ENCODE assay signal across 8 cellular contexts in genomic region chr1:205591522-205592351, GRCh38. TPM values are rescaled to one million over a fixed set of nuclear protein-coding genes. Genes with fewer than 3 reads are reported as not detected.
DNase-seq lines count a peak whose midpoint lies in the region; ATAC-seq and TF ChIP-seq lines count a peak whose summit lies in the region.

No MANE protein-coding gene starts in this region.

- no peaks in the 10 kb centered on the region for H3K9me2 ChIP-seq in Karpas-422 (replicated peaks; ENCODE audit: insufficient read depth, low read length)

- peak; percentile 70 for ATAC-seq in GM21737 (IDR thresholded peaks at IDR 0.05; ENCODE audit: unreplicated experiment)
- peak; percentile 79 to 85 for ATAC-seq in naive thymus-derived CD8-positive, alpha-beta T cell
- peak; percentile 83 to 89 for ATAC-seq in stimulated activated naive B cell treated with anti-CD40 and anti-IgM and Interleukin-4, amounts not matched to agents 10 μg/mL and 1 μg/mL and 100 μg/mL, for 72 hours (replicated peaks)

- POLR2A ChIA-PET in naive thymus-derived CD8-positive, alpha-beta T cell (lab: Charles Lee), result interaction anchor here (0.6 to 9.3 kb wide), 19 partner anchors 9 to 306 kb away, joined by 3 to 269 read pairs (median 5); partner anchors contain the start of genes ELK4, NUCKS1 and SLC45A3

- no peaks in the 10 kb centered on the region for H3K79me2 ChIP-seq in Karpas-422 (ENCODE audit: low read length)
- H3K79me2 ChIP-seq in fibroblast of lung (ENCODE audit: control insufficient read depth, insufficient read depth, low read length), result no peaks in the 10 kb centered on the region

- H3K4me2 ChIP-seq in Karpas-422 (ENCODE audit: low read depth, low read length, poor library complexity, severe bottlenecking) (peak overlapping the region; percentile 88), fibroblast of lung (ENCODE audit: extremely low read depth, insufficient read depth, low read length) (peak overlapping the region; percentile 84)

- H3K4me3 ChIP-seq in Karpas-422 (ENCODE audit: low read length) (peak overlapping the region; percentile 74), Peyer's patch (peak overlapping the region; percentile 31 to 64 (median 53)), fibroblast of lung (replicated peaks in 1 of 4; ENCODE audit: control extremely low read depth in 1 of 4, insufficient read depth in 1 of 4, low read depth in 3 of 4, low read length in 4 of 4) (peak overlapping the region; percentile 24 to 58 (median 45))

- H3K27ac ChIP-seq in Karpas-422 (ENCODE audit: low read length), result peak overlapping the region; percentile 91
- peak overlapping the region; percentile 57 to 80 (median 70) for H3K27ac ChIP-seq in Peyer's patch
- H3K27ac ChIP-seq in fibroblast of lung (ENCODE audit: insufficient read depth, low read length), result peak overlapping the region; percentile 18

- H4K20me1 ChIP-seq in Karpas-422 (ENCODE audit: insufficient read depth, low read depth, low read length), result no peaks in the 10 kb centered on the region
- no peaks in the 10 kb centered on the region for H4K20me1 ChIP-seq in fibroblast of lung (ENCODE audit: control insufficient read depth, extremely low read depth, insufficient read depth, low read length)

- peak overlapping the region; percentile 93 to 98 (median 96) for H3K27ac Mint-ChIP-seq in naive thymus-derived CD8-positive, alpha-beta T cell
- peak overlapping the region; percentile 81 for H3K27ac Mint-ChIP-seq in stimulated activated naive B cell treated with anti-CD40 and anti-IgM and Interleukin-4, amounts not matched to agents 10 μg/mL and 1 μg/mL and 100 μg/mL, for 72 hours

- TF ChIP-seq POLR2A in Peyer's patch (IDR thresholded peaks at IDR 0.05), result peak in 1 of 2 donors; percentile 41

- DNase-seq in DMS53 (lab: John Stamatoyannopoulos, UW) (peak; percentile 94), Karpas-422 (peak; percentile 93), Peyer's patch (peak; percentile 87 to 95 (median 93)), activated T-helper 1 cell treated with Interleukin-2 at 50 U/mL for 16 hours (ENCODE audit: low read depth) (peak; percentile 77), fibroblast of lung (ENCODE audit: low read depth in 2 of 2) (peak; percentile 73 to 77)
- peak; percentile 82 to 97 (median 90) for DNase-seq in naive thymus-derived CD8-positive, alpha-beta T cell
- peak; percentile 75 for DNase-seq in stimulated activated naive B cell treated with anti-CD40 and anti-IgM and Interleukin-4, amounts not matched to agents 10 μg/mL and 1 μg/mL and 100 μg/mL, for 72 hours

- H3K9me3 ChIP-seq in Karpas-422 (ENCODE audit: low read length) (no peaks in the 10 kb centered on the region), Peyer's patch (no peaks in the 10 kb centered on the region), fibroblast of lung (ENCODE audit: control insufficient read depth, insufficient read depth, low read depth, low read length) (no peaks in the 10 kb centered on the region)

- H3K27me3 Mint-ChIP-seq in naive thymus-derived CD8-positive, alpha-beta T cell, result no peaks in the 10 kb centered on the region
- no peaks in the 10 kb centered on the region for H3K27me3 Mint-ChIP-seq in stimulated activated naive B cell treated with anti-CD40 and anti-IgM and Interleukin-4, amounts not matched to agents 10 μg/mL and 1 μg/mL and 100 μg/mL, for 72 hours

- TF ChIP-seq CTCF in Peyer's patch (IDR thresholded peaks at IDR 0.05) (peak; percentile 95 to 99 (median 98)), fibroblast of lung (conservative IDR thresholded peaks at IDR 0.05 in 1 of 2, IDR thresholded peaks at IDR 0.05 in 1 of 2; ENCODE audit: low read depth in 1 of 2, low read length in 2 of 2) (peak; percentile 93 to 96)

- H3K36me3 Mint-ChIP-seq in naive thymus-derived CD8-positive, alpha-beta T cell, result peaks cover 0 to 3% (median 0%) of the 10 kb centered on the region in 3 donors
- peaks cover 13 to 23% of the 10 kb centered on the region in 2 donors for H3K36me3 Mint-ChIP-seq in stimulated activated naive B cell treated with anti-CD40 and anti-IgM and Interleukin-4, amounts not matched to agents 10 μg/mL and 1 μg/mL and 100 μg/mL, for 72 hours

- peak overlapping the region; percentile 84 to 96 (median 93) for H3K4me3 Mint-ChIP-seq in naive thymus-derived CD8-positive, alpha-beta T cell
- peak overlapping the region; percentile 92 to 93 for H3K4me3 Mint-ChIP-seq in stimulated activated naive B cell treated with anti-CD40 and anti-IgM and Interleukin-4, amounts not matched to agents 10 μg/mL and 1 μg/mL and 100 μg/mL, for 72 hours

- H3K4me1 Mint-ChIP-seq in naive thymus-derived CD8-positive, alpha-beta T cell, result peaks cover 35 to 57% (median 53%) of the 10 kb centered on the region in 4 donors
- peaks cover 34 to 52% of the 10 kb centered on the region in 2 donors for H3K4me1 Mint-ChIP-seq in stimulated activated naive B cell treated with anti-CD40 and anti-IgM and Interleukin-4, amounts not matched to agents 10 μg/mL and 1 μg/mL and 100 μg/mL, for 72 hours

- H3K27me3 ChIP-seq in Karpas-422 (ENCODE audit: low read length) (no peaks in the 10 kb centered on the region), Peyer's patch (no peaks in the 10 kb centered on the region), fibroblast of lung (ENCODE audit: control insufficient read depth, insufficient read depth, low read length) (no peaks in the 10 kb centered on the region)

- H3K4me1 ChIP-seq in Karpas-422 (ENCODE audit: low read length), result peaks cover 50% of the 10 kb centered on the region
- H3K4me1 ChIP-seq in Peyer's patch, result peaks cover 0 to 25% (median 5%) of the 10 kb centered on the region in 4 donors
- H3K4me1 ChIP-seq in fibroblast of lung (ENCODE audit: control insufficient read depth, extremely low read depth, insufficient read depth, low read length), result no peaks in the 10 kb centered on the region

- no peak overlapping the region for H2AFZ ChIP-seq in Karpas-422 (ENCODE audit: low read length)
- H2AFZ ChIP-seq in fibroblast of lung (ENCODE audit: low read length), result peak overlapping the region; percentile 99

- peak overlapping the region; percentile 75 for H3K9ac ChIP-seq in Karpas-422 (ENCODE audit: low read length)
- peak overlapping the region; percentile 32 for H3K9ac ChIP-seq in fibroblast of lung (ENCODE audit: insufficient read depth, low read length)

- H3K36me3 ChIP-seq in Karpas-422 (ENCODE audit: insufficient read depth, low read length) (no peaks in the 10 kb centered on the region), Peyer's patch (no peaks in the 10 kb centered on the region), fibroblast of lung (ENCODE audit: control insufficient read depth, insufficient read depth, low read length) (no peaks in the 10 kb centered on the region)

- H3K9me3 Mint-ChIP-seq in naive thymus-derived CD8-positive, alpha-beta T cell, result no peaks in the 10 kb centered on the region
- H3K9me3 Mint-ChIP-seq in stimulated activated naive B cell treated with anti-CD40 and anti-IgM and Interleukin-4, amounts not matched to agents 10 μg/mL and 1 μg/mL and 100 μg/mL, for 72 hours, result no peaks in the 10 kb centered on the region

RNA-seq across cellular contexts. Expression of gene ELK4, which starts 40.1 kb away (rescaled TPM):
- 24.4 and 57.3 TPM in 2 replicates for total RNA-seq in Karpas-422 (2014; rRNA removed; shearing (Covaris generic); ENCODE audit: low replicate concordance)
- 10 to 100 TPM; 16.6 to 66.8 (median 23.7) TPM for total RNA-seq in Peyer's patch
- total RNA-seq in fibroblast of lung, result 11.0 and 11.7 TPM in 2 replicates
- polyA plus RNA-seq in fibroblast of lung, result 8.0 and 11.8 TPM in 2 replicates
- 6.4 and 9.6 TPM in 2 replicates for polyA plus RNA-seq in fibroblast of lung (2012)
- 12.7 and 16.9 TPM in 2 replicates for polyA minus RNA-seq in fibroblast of lung (ENCODE audit: low replicate concordance)
- total RNA-seq in naive thymus-derived CD8-positive, alpha-beta T cell, result 100 to 1,000 TPM; 194 to 204 TPM
- polyA plus RNA-seq in naive thymus-derived CD8-positive, alpha-beta T cell, result 1 to 10 TPM; 4.5 to 8.3 (median 5.8) TPM

Comparison
In these comparisons a context has a peak if more than half of its experiments do, and no peak if none do; other contexts are left out.
1. Peak in every context shown above with its lines: DNase-seq, ATAC-seq, H3K4me3 ChIP-seq and H3K27ac ChIP-seq.
2. H3K27ac ChIP-seq: peak in every context shown above with its lines; median percentile 91 in Karpas-422; 70 in Peyer's patch; 18 in fibroblast of lung.